19 cellular contexts compared by ENCODE assay signal in the genomic region with DNA sequence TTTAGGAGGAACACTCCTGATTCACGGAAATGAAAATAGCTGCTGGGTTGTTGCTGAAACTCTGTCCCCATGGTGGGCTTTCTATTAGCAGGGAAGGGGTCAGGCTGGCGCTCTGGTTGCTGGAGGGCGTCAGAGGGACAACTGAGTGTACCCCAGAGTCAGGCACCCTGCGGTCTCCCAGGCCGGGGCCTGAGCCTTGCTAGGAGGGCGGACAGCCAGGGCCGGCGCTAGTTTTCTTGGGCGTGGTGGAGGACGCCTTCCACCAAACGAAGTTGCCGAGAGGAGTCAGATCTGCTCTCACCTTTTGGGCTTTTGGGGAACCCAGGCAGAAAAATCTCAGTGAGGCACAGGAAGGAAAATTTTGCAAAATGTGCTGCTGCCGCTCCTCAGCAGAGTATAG. TPM values are rescaled to one million over a fixed set of nuclear protein-coding genes. Genes with fewer than 3 reads are reported as not detected.
DNase-seq lines count a peak whose midpoint lies in the region; ATAC-seq and FAIRE-seq lines count a peak whose summit lies in the region.
"Had no signal": no experiment of that assay in that cellular context is flagged by ENCODE, and none has a peak within 500 bp of the region (broad histone marks: within the 10 kb centered on the region; RNA-seq: fewer than 3 reads in every experiment).

No MANE protein-coding gene starts in this region.

- H3K4me3 ChIP-seq in mucosa of rectum (ENCODE audit: low read length in 2 of 2), result no peak overlapping the region
- no peak overlapping the region for H3K4me3 ChIP-seq in stomach smooth muscle (ENCODE audit: low read length in 2 of 2)
- H3K4me3 ChIP-seq: BLaER1, left lung had no signal

- H3K9ac ChIP-seq in mucosa of rectum (ENCODE audit: low read depth in 1 of 2, low read length in 2 of 2) (peak overlapping the region in 1 of 2 donors; percentile 27), stomach smooth muscle (ENCODE audit: low read length in 2 of 2) (no peak overlapping the region)
- H3K9ac ChIP-seq: BLaER1 had no signal

- intact Hi-C loops in Right ventricle myocardium inferior (cut with DNase I), result loop anchor here (5.0 kb wide), 1 partner anchor 49 kb away; no protein-coding TSS in a partner anchor
- intact Hi-C loops in cardiac septum (cut with DNase I), result no loop called here

- no peaks in the 10 kb centered on the region for H3K27me3 ChIP-seq in mucosa of rectum (ENCODE audit: control insufficient read depth in 2 of 2, insufficient read depth in 2 of 2, low read length in 2 of 2)
- no peaks in the 10 kb centered on the region for H3K27me3 ChIP-seq in stomach smooth muscle (ENCODE audit: control insufficient read depth in 1 of 2, insufficient read depth in 2 of 2, low read length in 2 of 2)
- H3K27me3 ChIP-seq: BLaER1, left lung had no signal

- DNase-seq in Right ventricle myocardium inferior (ENCODE audit: missing footprints), result no peak
- no peak for DNase-seq in cardiac septum (ENCODE audit: low spot score)
- no peak for DNase-seq in DMS 273 treated with DMSO at 0.1 percent for 48 hours (lab: John Stamatoyannopoulos, UW)
- DNase-seq in frontal cortex (ENCODE audit: low spot score in 2 of 2), result no peak
- DNase-seq: activated naive CD4-positive, alpha-beta T cell; KG1; naive B cell; NCI-H2081 treated with DMSO at 0.1 percent for 48 hours; NCI-H510A treated with DMSO at 0.1 percent for 48 hours had no signal

- H3K27ac ChIP-seq in mucosa of rectum (ENCODE audit: low read depth in 2 of 2, low read length in 2 of 2), result peak overlapping the region; percentile 48 to 57
- peak overlapping the region; percentile 64 for H3K27ac ChIP-seq in stomach smooth muscle (ENCODE audit: low read length)
- H3K27ac ChIP-seq: BLaER1 had no signal

- H3K36me3 ChIP-seq in mucosa of rectum (ENCODE audit: control insufficient read depth in 2 of 2, insufficient read depth in 2 of 2, low read length in 2 of 2) (no peaks in the 10 kb centered on the region), stomach smooth muscle (ENCODE audit: control insufficient read depth in 2 of 2, insufficient read depth in 2 of 2, low read length in 2 of 2) (no peaks in the 10 kb centered on the region)
- H3K36me3 ChIP-seq: BLaER1, left lung had no signal

- FAIRE-seq in frontal cortex (lab: Jason Lieb, UNC), result no peak
- FAIRE-seq: astrocyte, D721Med had no signal

- ATAC-seq in Right ventricle myocardium inferior (peak; percentile 42), HG03378 (IDR thresholded peaks at IDR 0.05; ENCODE audit: unreplicated experiment) (no peak), HG02759 (IDR thresholded peaks at IDR 0.05; ENCODE audit: unreplicated experiment) (no peak)
- ATAC-seq: stimulated activated memory B cell treated with anti-CD40 and anti-IgM and Interleukin-4, amounts not matched to agents 10 μg/mL and 1 μg/mL and 100 μg/mL, for 72 hours had no signal

- H3K9me3 ChIP-seq in mucosa of rectum (ENCODE audit: control insufficient read depth in 2 of 2, low read length in 2 of 2) (no peaks in the 10 kb centered on the region), stomach smooth muscle (ENCODE audit: control insufficient read depth in 2 of 2, low read length in 2 of 2) (no peaks in the 10 kb centered on the region)
- H3K9me3 ChIP-seq: BLaER1, left lung had no signal

- H3K4me1 ChIP-seq in mucosa of rectum (ENCODE audit: control insufficient read depth in 2 of 2, insufficient read depth in 2 of 2, low read length in 2 of 2), result no peaks in the 10 kb centered on the region
- H3K4me1 ChIP-seq in stomach smooth muscle (ENCODE audit: control insufficient read depth, insufficient read depth, low read length), result peaks cover 13% of the 10 kb centered on the region
- H3K4me1 ChIP-seq: left lung had no signal

RNA-seq across cellular contexts. Expression of gene NGF, which starts 54.8 kb away (rescaled TPM):
- total RNA-seq in Right ventricle myocardium inferior (4.9 TPM), cardiac septum (2.1 TPM), frontal cortex (0.82 TPM)
- total RNA-seq: T-helper 1 cell treated with Interleukin-12 subunit alpha and Interleukin-12 subunit beta and Interleukin-4 antibody, amounts not matched to agents 30 ng/mL and 1 ng/mL, for 36 hours had no signal
